1 cellular context compared by ENCODE assay signal in genomic region chr10:124558339-124558685, GRCh38.
TF ChIP-seq lines count a peak whose summit lies in the region.

No MANE protein-coding gene starts in this region.

TF ChIP-seq in H1, 55 proteins besides CTCF, POLR2A, EP300 and RAD21 (continued from another document):
- TF ChIP-seq, protein P1, sequence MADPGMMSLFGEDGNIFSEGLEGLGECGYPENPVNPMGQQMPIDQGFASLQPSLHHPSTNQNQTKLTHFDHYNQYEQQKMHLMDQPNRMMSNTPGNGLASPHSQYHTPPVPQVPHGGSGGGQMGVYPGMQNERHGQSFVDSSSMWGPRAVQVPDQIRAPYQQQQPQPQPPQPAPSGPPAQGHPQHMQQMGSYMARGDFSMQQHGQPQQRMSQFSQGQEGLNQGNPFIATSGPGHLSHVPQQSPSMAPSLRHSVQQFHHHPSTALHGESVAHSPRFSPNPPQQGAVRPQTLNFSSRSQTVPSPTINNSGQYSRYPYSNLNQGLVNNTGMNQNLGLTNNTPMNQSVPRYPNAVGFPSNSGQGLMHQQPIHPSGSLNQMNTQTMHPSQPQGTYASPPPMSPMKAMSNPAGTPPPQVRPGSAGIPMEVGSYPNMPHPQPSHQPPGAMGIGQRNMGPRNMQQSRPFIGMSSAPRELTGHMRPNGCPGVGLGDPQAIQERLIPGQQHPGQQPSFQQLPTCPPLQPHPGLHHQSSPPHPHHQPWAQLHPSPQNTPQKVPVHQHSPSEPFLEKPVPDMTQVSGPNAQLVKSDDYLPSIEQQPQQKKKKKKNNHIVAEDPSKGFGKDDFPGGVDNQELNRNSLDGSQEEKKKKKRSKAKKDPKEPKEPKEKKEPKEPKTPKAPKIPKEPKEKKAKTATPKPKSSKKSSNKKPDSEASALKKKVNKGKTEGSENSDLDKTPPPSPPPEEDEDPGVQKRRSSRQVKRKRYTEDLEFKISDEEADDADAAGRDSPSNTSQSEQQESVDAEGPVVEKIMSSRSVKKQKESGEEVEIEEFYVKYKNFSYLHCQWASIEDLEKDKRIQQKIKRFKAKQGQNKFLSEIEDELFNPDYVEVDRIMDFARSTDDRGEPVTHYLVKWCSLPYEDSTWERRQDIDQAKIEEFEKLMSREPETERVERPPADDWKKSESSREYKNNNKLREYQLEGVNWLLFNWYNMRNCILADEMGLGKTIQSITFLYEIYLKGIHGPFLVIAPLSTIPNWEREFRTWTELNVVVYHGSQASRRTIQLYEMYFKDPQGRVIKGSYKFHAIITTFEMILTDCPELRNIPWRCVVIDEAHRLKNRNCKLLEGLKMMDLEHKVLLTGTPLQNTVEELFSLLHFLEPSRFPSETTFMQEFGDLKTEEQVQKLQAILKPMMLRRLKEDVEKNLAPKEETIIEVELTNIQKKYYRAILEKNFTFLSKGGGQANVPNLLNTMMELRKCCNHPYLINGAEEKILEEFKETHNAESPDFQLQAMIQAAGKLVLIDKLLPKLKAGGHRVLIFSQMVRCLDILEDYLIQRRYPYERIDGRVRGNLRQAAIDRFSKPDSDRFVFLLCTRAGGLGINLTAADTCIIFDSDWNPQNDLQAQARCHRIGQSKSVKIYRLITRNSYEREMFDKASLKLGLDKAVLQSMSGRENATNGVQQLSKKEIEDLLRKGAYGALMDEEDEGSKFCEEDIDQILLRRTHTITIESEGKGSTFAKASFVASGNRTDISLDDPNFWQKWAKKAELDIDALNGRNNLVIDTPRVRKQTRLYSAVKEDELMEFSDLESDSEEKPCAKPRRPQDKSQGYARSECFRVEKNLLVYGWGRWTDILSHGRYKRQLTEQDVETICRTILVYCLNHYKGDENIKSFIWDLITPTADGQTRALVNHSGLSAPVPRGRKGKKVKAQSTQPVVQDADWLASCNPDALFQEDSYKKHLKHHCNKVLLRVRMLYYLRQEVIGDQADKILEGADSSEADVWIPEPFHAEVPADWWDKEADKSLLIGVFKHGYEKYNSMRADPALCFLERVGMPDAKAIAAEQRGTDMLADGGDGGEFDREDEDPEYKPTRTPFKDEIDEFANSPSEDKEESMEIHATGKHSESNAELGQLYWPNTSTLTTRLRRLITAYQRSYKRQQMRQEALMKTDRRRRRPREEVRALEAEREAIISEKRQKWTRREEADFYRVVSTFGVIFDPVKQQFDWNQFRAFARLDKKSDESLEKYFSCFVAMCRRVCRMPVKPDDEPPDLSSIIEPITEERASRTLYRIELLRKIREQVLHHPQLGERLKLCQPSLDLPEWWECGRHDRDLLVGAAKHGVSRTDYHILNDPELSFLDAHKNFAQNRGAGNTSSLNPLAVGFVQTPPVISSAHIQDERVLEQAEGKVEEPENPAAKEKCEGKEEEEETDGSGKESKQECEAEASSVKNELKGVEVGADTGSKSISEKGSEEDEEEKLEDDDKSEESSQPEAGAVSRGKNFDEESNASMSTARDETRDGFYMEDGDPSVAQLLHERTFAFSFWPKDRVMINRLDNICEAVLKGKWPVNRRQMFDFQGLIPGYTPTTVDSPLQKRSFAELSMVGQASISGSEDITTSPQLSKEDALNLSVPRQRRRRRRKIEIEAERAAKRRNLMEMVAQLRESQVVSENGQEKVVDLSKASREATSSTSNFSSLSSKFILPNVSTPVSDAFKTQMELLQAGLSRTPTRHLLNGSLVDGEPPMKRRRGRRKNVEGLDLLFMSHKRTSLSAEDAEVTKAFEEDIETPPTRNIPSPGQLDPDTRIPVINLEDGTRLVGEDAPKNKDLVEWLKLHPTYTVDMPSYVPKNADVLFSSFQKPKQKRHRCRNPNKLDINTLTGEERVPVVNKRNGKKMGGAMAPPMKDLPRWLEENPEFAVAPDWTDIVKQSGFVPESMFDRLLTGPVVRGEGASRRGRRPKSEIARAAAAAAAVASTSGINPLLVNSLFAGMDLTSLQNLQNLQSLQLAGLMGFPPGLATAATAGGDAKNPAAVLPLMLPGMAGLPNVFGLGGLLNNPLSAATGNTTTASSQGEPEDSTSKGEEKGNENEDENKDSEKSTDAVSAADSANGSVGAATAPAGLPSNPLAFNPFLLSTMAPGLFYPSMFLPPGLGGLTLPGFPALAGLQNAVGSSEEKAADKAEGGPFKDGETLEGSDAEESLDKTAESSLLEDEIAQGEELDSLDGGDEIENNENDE (IDR thresholded peaks at IDR 0.05; ENCODE audit: insufficient replicate concordance, low read length), result no peak
- TF ChIP-seq HDAC6 (IDR thresholded peaks at IDR 0.05; ENCODE audit: low read depth, low read length), result no peak
